1 cellular context compared by ENCODE assay signal in the genomic region with DNA sequence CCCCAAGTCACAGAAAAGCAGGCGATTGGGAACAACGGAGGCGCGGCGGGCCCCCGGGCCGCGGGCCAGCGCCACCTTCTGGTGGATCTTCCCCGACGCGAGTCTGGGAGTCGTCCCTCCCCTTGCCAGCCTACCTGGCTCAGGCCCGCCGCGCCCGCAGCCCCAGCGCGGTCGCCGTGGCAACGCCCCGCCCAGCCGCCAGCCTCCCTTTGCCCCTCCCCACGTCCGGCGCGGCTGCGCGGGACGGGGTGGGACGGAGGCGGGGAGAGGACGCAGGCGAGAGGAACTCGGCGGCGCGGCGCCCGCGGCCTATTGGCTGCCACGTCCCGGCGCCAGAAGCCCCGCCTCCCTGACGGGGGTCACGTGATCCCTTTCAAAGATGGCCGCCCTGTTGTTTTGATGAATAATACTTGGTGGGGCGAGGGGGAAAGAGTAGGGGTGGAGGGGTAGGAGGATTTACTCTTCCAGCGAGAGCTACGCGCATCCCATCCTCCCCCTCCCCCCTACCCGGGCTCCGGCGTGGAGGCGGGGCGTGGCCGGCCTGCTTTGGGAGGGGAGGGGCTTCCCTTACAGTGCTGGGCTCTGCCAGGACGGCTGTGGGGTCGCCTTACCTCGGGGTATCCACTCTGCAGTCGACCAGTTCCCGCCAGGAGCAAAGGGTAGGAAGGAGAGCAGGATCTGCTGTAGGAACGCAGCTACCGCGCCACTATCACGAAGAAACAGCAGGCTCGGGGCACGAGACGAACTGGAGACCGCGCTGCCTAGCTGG.
TF ChIP-seq lines count a peak whose summit lies in the region.

Gene UBE4B (plus strand): TSS at position 369 of the 769 bp plus-strand sequence. CDS start 713 bp downstream, outside the sequence.

TF ChIP-seq in K562, 482 proteins besides CTCF, POLR2A, EP300 and RAD21 (continued from another document and continues in another):
- TF ChIP-seq STAT6 (CRISPR knock-in tag; IDR thresholded peaks at IDR 0.05) = no peak; the same call in 1 of the 2 replicates
- TF ChIP-seq MEF2A (IDR thresholded peaks at IDR 0.05; ENCODE audit: control insufficient read depth, low read depth, low read length) = no peak
- TF ChIP-seq, protein P1, sequence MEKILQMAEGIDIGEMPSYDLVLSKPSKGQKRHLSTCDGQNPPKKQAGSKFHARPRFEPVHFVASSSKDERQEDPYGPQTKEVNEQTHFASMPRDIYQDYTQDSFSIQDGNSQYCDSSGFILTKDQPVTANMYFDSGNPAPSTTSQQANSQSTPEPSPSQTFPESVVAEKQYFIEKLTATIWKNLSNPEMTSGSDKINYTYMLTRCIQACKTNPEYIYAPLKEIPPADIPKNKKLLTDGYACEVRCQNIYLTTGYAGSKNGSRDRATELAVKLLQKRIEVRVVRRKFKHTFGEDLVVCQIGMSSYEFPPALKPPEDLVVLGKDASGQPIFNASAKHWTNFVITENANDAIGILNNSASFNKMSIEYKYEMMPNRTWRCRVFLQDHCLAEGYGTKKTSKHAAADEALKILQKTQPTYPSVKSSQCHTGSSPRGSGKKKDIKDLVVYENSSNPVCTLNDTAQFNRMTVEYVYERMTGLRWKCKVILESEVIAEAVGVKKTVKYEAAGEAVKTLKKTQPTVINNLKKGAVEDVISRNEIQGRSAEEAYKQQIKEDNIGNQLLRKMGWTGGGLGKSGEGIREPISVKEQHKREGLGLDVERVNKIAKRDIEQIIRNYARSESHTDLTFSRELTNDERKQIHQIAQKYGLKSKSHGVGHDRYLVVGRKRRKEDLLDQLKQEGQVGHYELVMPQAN (IDR thresholded peaks at IDR 0.05; ENCODE audit: borderline replicate concordance) = peak; percentile 84
- 0 out of 2 replicates have a peak, but pooled peaks have one; percentile 52 for TF ChIP-seq NCOA1 (IDR thresholded peaks at IDR 0.05; ENCODE audit: low read depth)
- TF ChIP-seq JUND (IDR thresholded peaks at IDR 0.05; ENCODE audit: borderline replicate concordance, low read depth, low read length) = peak; percentile 65
- TF ChIP-seq JUND (tag; IDR thresholded peaks at IDR 0.05; ENCODE audit: borderline replicate concordance, low read depth, low read length) = peak; percentile 56; the same call in 1 of the 3 replicates
- TF ChIP-seq, protein P2, sequence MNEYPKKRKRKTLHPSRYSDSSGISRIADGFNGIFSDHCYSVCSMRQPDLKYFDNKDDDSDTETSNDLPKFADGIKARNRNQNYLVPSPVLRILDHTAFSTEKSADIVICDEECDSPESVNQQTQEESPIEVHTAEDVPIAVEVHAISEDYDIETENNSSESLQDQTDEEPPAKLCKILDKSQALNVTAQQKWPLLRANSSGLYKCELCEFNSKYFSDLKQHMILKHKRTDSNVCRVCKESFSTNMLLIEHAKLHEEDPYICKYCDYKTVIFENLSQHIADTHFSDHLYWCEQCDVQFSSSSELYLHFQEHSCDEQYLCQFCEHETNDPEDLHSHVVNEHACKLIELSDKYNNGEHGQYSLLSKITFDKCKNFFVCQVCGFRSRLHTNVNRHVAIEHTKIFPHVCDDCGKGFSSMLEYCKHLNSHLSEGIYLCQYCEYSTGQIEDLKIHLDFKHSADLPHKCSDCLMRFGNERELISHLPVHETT (CRISPR knock-in tag; conservative IDR thresholded peaks at IDR 0.05 in 1 of 2, IDR thresholded peaks at IDR 0.05 in 1 of 2) = peak in 1 of 2 experiments; percentile 86; a peak in 1 of 4 replicates
- TF ChIP-seq, protein P3, sequence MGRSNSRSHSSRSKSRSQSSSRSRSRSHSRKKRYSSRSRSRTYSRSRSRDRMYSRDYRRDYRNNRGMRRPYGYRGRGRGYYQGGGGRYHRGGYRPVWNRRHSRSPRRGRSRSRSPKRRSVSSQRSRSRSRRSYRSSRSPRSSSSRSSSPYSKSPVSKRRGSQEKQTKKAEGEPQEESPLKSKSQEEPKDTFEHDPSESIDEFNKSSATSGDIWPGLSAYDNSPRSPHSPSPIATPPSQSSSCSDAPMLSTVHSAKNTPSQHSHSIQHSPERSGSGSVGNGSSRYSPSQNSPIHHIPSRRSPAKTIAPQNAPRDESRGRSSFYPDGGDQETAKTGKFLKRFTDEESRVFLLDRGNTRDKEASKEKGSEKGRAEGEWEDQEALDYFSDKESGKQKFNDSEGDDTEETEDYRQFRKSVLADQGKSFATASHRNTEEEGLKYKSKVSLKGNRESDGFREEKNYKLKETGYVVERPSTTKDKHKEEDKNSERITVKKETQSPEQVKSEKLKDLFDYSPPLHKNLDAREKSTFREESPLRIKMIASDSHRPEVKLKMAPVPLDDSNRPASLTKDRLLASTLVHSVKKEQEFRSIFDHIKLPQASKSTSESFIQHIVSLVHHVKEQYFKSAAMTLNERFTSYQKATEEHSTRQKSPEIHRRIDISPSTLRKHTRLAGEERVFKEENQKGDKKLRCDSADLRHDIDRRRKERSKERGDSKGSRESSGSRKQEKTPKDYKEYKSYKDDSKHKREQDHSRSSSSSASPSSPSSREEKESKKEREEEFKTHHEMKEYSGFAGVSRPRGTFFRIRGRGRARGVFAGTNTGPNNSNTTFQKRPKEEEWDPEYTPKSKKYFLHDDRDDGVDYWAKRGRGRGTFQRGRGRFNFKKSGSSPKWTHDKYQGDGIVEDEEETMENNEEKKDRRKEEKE (IDR thresholded peaks at IDR 0.05; ENCODE audit: borderline replicate concordance in 1 of 2, control insufficient read depth in 1 of 2, low read depth in 2 of 2, low read length in 1 of 2) = no peak
- TF ChIP-seq ZNF77 (CRISPR knock-in tag; IDR thresholded peaks at IDR 0.05) = no peak
- TF ChIP-seq MTF1 (CRISPR knock-in tag; IDR thresholded peaks at IDR 0.05; ENCODE audit: borderline replicate concordance) = no peak
- no peak for TF ChIP-seq KAT8 (IDR thresholded peaks at IDR 0.05; ENCODE audit: low read depth)
- no peak for TF ChIP-seq PBX2 (CRISPR knock-in tag; IDR thresholded peaks at IDR 0.05; ENCODE audit: low read depth)
- TF ChIP-seq PBX2 (tag; conservative IDR thresholded peaks at IDR 0.05; ENCODE audit: low read depth) = no peak
- TF ChIP-seq NCOA2 (IDR thresholded peaks at IDR 0.05; ENCODE audit: partially characterized antibody in 2 of 2) = no peak
- peak; percentile 47; the same call in 1 of the 2 replicates for TF ChIP-seq OTX1 (CRISPR knock-in tag; IDR thresholded peaks at IDR 0.05)
- TF ChIP-seq ZNF699 (CRISPR knock-in tag; IDR thresholded peaks at IDR 0.05; ENCODE audit: insufficient replicate concordance) = no peak
- TF ChIP-seq ZNF184 (CRISPR knock-in tag; IDR thresholded peaks at IDR 0.05) = no peak
- TF ChIP-seq KLF16 (IDR thresholded peaks at IDR 0.05) = no peak
- TF ChIP-seq TAF15 (IDR thresholded peaks at IDR 0.05; ENCODE audit: low read depth, low read length) = no peak
- TF ChIP-seq ZNF695 (CRISPR knock-in tag; IDR thresholded peaks at IDR 0.05) = no peak
- TF ChIP-seq SLC30A9 (CRISPR knock-in tag; IDR thresholded peaks at IDR 0.05) = no peak
- TF ChIP-seq MTA3 (IDR thresholded peaks at IDR 0.05; ENCODE audit: borderline replicate concordance) = peak; percentile 77
- 0 out of 2 replicates have a peak, but pooled peaks have one; percentile 26 for TF ChIP-seq DIDO1 (tag; IDR thresholded peaks at IDR 0.05; ENCODE audit: low read depth)
- TF ChIP-seq U2AF1 (optimal IDR thresholded peaks at IDR 0.05; ENCODE audit: low read depth, low read length) = no peak
- no peak for TF ChIP-seq RHOXF2B (CRISPR knock-in tag; conservative IDR thresholded peaks at IDR 0.05)
- no peak for TF ChIP-seq ZNF24 (IDR thresholded peaks at IDR 0.05)
- no peak for TF ChIP-seq STAT5A (IDR thresholded peaks at IDR 0.05; ENCODE audit: borderline replicate concordance, low read length)
- TF ChIP-seq CREBBP (IDR thresholded peaks at IDR 0.05; ENCODE audit: low read depth, low read length) = no peak
- peak; percentile 41 for TF ChIP-seq CBX1 (IDR thresholded peaks at IDR 0.05; ENCODE audit: low read depth)
- TF ChIP-seq NCOA4 (IDR thresholded peaks at IDR 0.05; ENCODE audit: partially characterized antibody) = no peak
- TF ChIP-seq U2AF2 (optimal IDR thresholded peaks at IDR 0.05; ENCODE audit: low read depth, low read length) = no peak
- TF ChIP-seq HNRNPL (IDR thresholded peaks at IDR 0.05; ENCODE audit: low read depth, low read length) = peak; percentile 91
- TF ChIP-seq HNRNPK (IDR thresholded peaks at IDR 0.05; ENCODE audit: low read depth, low read length, poor library complexity, severe bottlenecking) = no peak
- peak; percentile 32; the same call in 1 of the 2 replicates for TF ChIP-seq ELF2 (CRISPR knock-in tag; IDR thresholded peaks at IDR 0.05)
- no peak for TF ChIP-seq CBFA2T3 (IDR thresholded peaks at IDR 0.05)
- TF ChIP-seq ZNF197 (CRISPR knock-in tag; IDR thresholded peaks at IDR 0.05; ENCODE audit: low read depth) = peak; percentile 36; the same call in 1 of the 2 replicates
- TF ChIP-seq GATA2 (CRISPR knock-in tag; IDR thresholded peaks at IDR 0.05) = no peak
- TF ChIP-seq ZSCAN32 (CRISPR knock-in tag; IDR thresholded peaks at IDR 0.05) = no peak
- TF ChIP-seq ZNF140 (CRISPR knock-in tag; IDR thresholded peaks at IDR 0.05) = no peak
- peak; percentile 4; the same call in 1 of the 2 replicates for TF ChIP-seq NBN (IDR thresholded peaks at IDR 0.05; ENCODE audit: low read depth)
- no peak for TF ChIP-seq ZKSCAN3 (CRISPR knock-in tag; IDR thresholded peaks at IDR 0.05)
- no peak for TF ChIP-seq ZNF165 (CRISPR knock-in tag; IDR thresholded peaks at IDR 0.05; ENCODE audit: borderline replicate concordance)
- TF ChIP-seq FOXJ2 (tag; IDR thresholded peaks at IDR 0.05) = peak; percentile 87
- TF ChIP-seq, protein P4, sequence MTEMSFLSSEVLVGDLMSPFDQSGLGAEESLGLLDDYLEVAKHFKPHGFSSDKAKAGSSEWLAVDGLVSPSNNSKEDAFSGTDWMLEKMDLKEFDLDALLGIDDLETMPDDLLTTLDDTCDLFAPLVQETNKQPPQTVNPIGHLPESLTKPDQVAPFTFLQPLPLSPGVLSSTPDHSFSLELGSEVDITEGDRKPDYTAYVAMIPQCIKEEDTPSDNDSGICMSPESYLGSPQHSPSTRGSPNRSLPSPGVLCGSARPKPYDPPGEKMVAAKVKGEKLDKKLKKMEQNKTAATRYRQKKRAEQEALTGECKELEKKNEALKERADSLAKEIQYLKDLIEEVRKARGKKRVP (CRISPR knock-in tag; IDR thresholded peaks at IDR 0.05) = no peak
- no peak for TF ChIP-seq TRIM28 (IDR thresholded peaks at IDR 0.05)
- TF ChIP-seq, protein P5, sequence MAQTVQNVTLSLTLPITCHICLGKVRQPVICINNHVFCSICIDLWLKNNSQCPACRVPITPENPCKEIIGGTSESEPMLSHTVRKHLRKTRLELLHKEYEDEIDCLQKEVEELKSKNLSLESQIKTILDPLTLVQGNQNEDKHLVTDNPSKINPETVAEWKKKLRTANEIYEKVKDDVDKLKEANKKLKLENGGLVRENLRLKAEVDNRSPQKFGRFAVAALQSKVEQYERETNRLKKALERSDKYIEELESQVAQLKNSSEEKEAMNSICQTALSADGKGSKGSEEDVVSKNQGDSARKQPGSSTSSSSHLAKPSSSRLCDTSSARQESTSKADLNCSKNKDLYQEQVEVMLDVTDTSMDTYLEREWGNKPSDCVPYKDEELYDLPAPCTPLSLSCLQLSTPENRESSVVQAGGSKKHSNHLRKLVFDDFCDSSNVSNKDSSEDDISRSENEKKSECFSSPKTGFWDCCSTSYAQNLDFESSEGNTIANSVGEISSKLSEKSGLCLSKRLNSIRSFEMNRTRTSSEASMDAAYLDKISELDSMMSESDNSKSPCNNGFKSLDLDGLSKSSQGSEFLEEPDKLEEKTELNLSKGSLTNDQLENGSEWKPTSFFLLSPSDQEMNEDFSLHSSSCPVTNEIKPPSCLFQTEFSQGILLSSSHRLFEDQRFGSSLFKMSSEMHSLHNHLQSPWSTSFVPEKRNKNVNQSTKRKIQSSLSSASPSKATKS (CRISPR knock-in tag; IDR thresholded peaks at IDR 0.05) = no peak
- TF ChIP-seq, protein P6, sequence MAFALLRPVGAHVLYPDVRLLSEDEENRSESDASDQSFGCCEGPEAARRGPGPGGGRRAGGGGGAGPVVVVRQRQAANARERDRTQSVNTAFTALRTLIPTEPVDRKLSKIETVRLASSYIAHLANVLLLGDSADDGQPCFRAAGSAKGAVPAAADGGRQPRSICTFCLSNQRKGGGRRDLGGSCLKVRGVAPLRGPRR (CRISPR knock-in tag; IDR thresholded peaks at IDR 0.05) = no peak
